8 cellular contexts compared by ENCODE assay signal in genomic region chr16:22007509-22008214, GRCh38. TPM values are rescaled to one million over a fixed set of nuclear protein-coding genes. Genes with fewer than 3 reads are reported as not detected.
A peak's percentile ranks its signal among the peaks of the same experiment; 100 is the strongest.
DNase-seq lines count a peak whose midpoint lies in the region; ATAC-seq, FAIRE-seq and TF ChIP-seq lines count a peak whose summit lies in the region.

TSS of gene MOSMO (plus strand) at chr16:22008111. CDS start at chr16:22008302, 191 bp downstream.

- peak within 1 kb of the TSS; percentile 73 for H3K4me2 ChIP-seq in endothelial cell of umbilical vein (ENCODE audit: insufficient read depth, low read length)

- peaks cover 20% of the 10 kb centered on the region for H3K4me1 ChIP-seq in endothelial cell of umbilical vein (ENCODE audit: control insufficient read depth, extremely low read depth, insufficient read depth, low read length)

- H3K27me3 ChIP-seq in GM06990 (replicated peaks; ENCODE audit: control insufficient read depth, insufficient read depth, low read length) (no peaks in the 10 kb centered on the region), endothelial cell of umbilical vein (ENCODE audit: control insufficient read depth in 2 of 2, insufficient read depth in 2 of 2, low read length in 2 of 2) (no peaks in the 10 kb centered on the region)

- H3K36me3 Mint-ChIP-seq in activated CD8-positive, alpha-beta memory T cell treated with anti-CD3 and anti-CD28 coated beads, Interleukin-2, amount 10 ng/mL, durations not matched to agents 7 days and 5 days, result no peaks in the 10 kb centered on the region

- peak within 1 kb of the TSS; percentile 81 for H3K9ac ChIP-seq in endothelial cell of umbilical vein (replicated peaks; ENCODE audit: extremely low read depth, insufficient read depth, low read length)

- DNase-seq in GM06990 (ENCODE audit: extremely low read depth, insufficient read length), result peak; percentile 71
- DNase-seq in NCI-H526 treated with DMSO at 0.1 percent for 48 hours (lab: John Stamatoyannopoulos, UW), result peak; percentile 38
- DNase-seq in activated CD8-positive, alpha-beta memory T cell treated with anti-CD3 and anti-CD28 coated beads, Interleukin-2, amount 10 ng/mL, durations not matched to agents 7 days and 5 days, result peak; percentile 73
- peak; percentile 72 for DNase-seq in endothelial cell of umbilical vein (ENCODE audit: low read depth, low spot score)
- peak; percentile 82 for DNase-seq in midbrain (lab: John Stamatoyannopoulos, UW)
- DNase-seq in stimulated activated CD8-positive, alpha-beta memory T cell treated with anti-CD3 and anti-CD28 coated beads, Interleukin-15, amount 100 ng/mL, for 4 hours (ENCODE audit: low read depth in 2 of 2), result peak; percentile 11 to 39
- no peak for DNase-seq in NCI-H2107 treated with DMSO at 0.1 percent for 48 hours (lab: John Stamatoyannopoulos, UW; ENCODE audit: unreplicated experiment)

- BruUV-seq in endothelial cell of umbilical vein (replicated peaks; lab: Mats Ljungman, UMichigan), result TSS peak; percentile 88

- H2AFZ ChIP-seq in endothelial cell of umbilical vein (ENCODE audit: low read depth, low read length), result peak within 1 kb of the TSS; percentile 33

- H3K9me1 ChIP-seq in endothelial cell of umbilical vein (replicated peaks; ENCODE audit: control insufficient read depth, extremely low read depth, insufficient read depth, low read length), result no peaks in the 10 kb centered on the region

- peak; percentile 82 for ATAC-seq in HG02588 (IDR thresholded peaks at IDR 0.05; ENCODE audit: unreplicated experiment)
- ATAC-seq in activated CD8-positive, alpha-beta memory T cell treated with anti-CD3 and anti-CD28 coated beads, Interleukin-2, amount 10 ng/mL, durations not matched to agents 7 days and 5 days, result peak; percentile 96

- H3K27me3 Mint-ChIP-seq in activated CD8-positive, alpha-beta memory T cell treated with anti-CD3 and anti-CD28 coated beads, Interleukin-2, amount 10 ng/mL, durations not matched to agents 7 days and 5 days, result no peaks in the 10 kb centered on the region

- no peaks in the 10 kb centered on the region for H3K9me3 Mint-ChIP-seq in activated CD8-positive, alpha-beta memory T cell treated with anti-CD3 and anti-CD28 coated beads, Interleukin-2, amount 10 ng/mL, durations not matched to agents 7 days and 5 days (ENCODE audit: low read depth)

- H3K79me2 ChIP-seq in endothelial cell of umbilical vein (ENCODE audit: control insufficient read depth, insufficient read depth, low read length), result peaks cover 45% of the 10 kb centered on the region

- intact Hi-C loops in endothelial cell of umbilical vein (cut with micrococcal nuclease), result loop anchor here (1.0 kb wide), 2 partner anchors 19 to 39 kb away; no protein-coding TSS in a partner anchor

- peaks cover 34% of the 10 kb centered on the region for H3K4me1 Mint-ChIP-seq in activated CD8-positive, alpha-beta memory T cell treated with anti-CD3 and anti-CD28 coated beads, Interleukin-2, amount 10 ng/mL, durations not matched to agents 7 days and 5 days

- peak; percentile 58 for TF ChIP-seq POLR2A in endothelial cell of umbilical vein (IDR thresholded peaks at IDR 0.05; ENCODE audit: low read depth, low read length)

- dilution Hi-C loops in endothelial cell of umbilical vein (cut with MboI; ENCODE audit: extremely low pct_ligation_motif_present, low sequenced_read_pairs), result no loop called here

- no peak for TF ChIP-seq CTCF in GM06990 (IDR thresholded peaks at IDR 0.05; ENCODE audit: insufficient read depth, low read length, poor library complexity, severe bottlenecking)
- TF ChIP-seq CTCF in endothelial cell of umbilical vein (IDR thresholded peaks at IDR 0.05; ENCODE audit: extremely low read depth in 1 of 2, insufficient read depth in 1 of 2, low read depth in 1 of 2, low read length in 2 of 2), result peak in 1 of 2 donors; percentile 9

- POLR2A ChIA-PET in endothelial cell of umbilical vein (lab: Charles Lee), result interaction anchor here (0.5 to 1.4 kb wide), 4 partner anchors 19 to 414 kb away, joined by 3 to 12 read pairs (median 4); no protein-coding TSS in a partner anchor

- peak within 1 kb of the TSS; percentile 85 for H3K4me3 Mint-ChIP-seq in activated CD8-positive, alpha-beta memory T cell treated with anti-CD3 and anti-CD28 coated beads, Interleukin-2, amount 10 ng/mL, durations not matched to agents 7 days and 5 days

- H3K9me3 ChIP-seq in endothelial cell of umbilical vein (replicated peaks; ENCODE audit: control insufficient read depth, insufficient read depth, low read length), result no peaks in the 10 kb centered on the region

- peak within 1 kb of the TSS; percentile 56 for H3K27ac ChIP-seq in endothelial cell of umbilical vein (ENCODE audit: insufficient read depth, low read depth, low read length)

- CTCF ChIA-PET in activated CD8-positive, alpha-beta memory T cell treated with anti-CD3 and anti-CD28 coated beads, Interleukin-2, amount 10 ng/mL, durations not matched to agents 7 days and 5 days (lab: Charles Lee), result interaction anchor here (0.7 to 16.4 kb wide), 6 partner anchors 16 to 289 kb away, joined by 3 to 296 read pairs (median 6); partner anchors contain the start of gene POLR3E
- CTCF ChIA-PET in endothelial cell of umbilical vein (lab: Charles Lee), result interaction anchor here (0.7 to 27.0 kb wide), 15 partner anchors 9 to 181 kb away, joined by 3 to 994 read pairs (median 5); no protein-coding TSS in a partner anchor

- peak within 1 kb of the TSS; percentile 81 for H3K27ac Mint-ChIP-seq in activated CD8-positive, alpha-beta memory T cell treated with anti-CD3 and anti-CD28 coated beads, Interleukin-2, amount 10 ng/mL, durations not matched to agents 7 days and 5 days

- FAIRE-seq in endothelial cell of umbilical vein (lab: Jason Lieb, UNC), result peak; percentile 68

- H3K4me3 ChIP-seq in GM06990 (replicated peaks; ENCODE audit: low read depth, low read length) (peak within 1 kb of the TSS; percentile 88), endothelial cell of umbilical vein (replicated peaks in 1 of 3; ENCODE audit: insufficient read depth in 1 of 3, low read depth in 1 of 3, low read length in 3 of 3) (peak within 1 kb of the TSS; percentile 63 to 86 (median 76))

- H4K20me1 ChIP-seq in endothelial cell of umbilical vein (replicated peaks; ENCODE audit: control insufficient read depth, extremely low read depth, insufficient read depth, low read length), result peaks cover 3% of the 10 kb centered on the region

- H3K36me3 ChIP-seq in GM06990 (ENCODE audit: control insufficient read depth, insufficient read depth, low read length), result no peaks in the 10 kb centered on the region
- H3K36me3 ChIP-seq in endothelial cell of umbilical vein (ENCODE audit: control insufficient read depth in 2 of 2, extremely low read depth in 1 of 2, insufficient read depth in 2 of 2, low read length in 2 of 2), result no peaks in the 10 kb centered on the region

TF ChIP-seq in endothelial cell of umbilical vein, 7 proteins besides CTCF, POLR2A, EP300 and RAD21:
- no peak for TF ChIP-seq FOS (IDR thresholded peaks at IDR 0.05; ENCODE audit: borderline replicate concordance, insufficient read depth, low read length)
- TF ChIP-seq POLR2AphosphoS5 (IDR thresholded peaks at IDR 0.05; ENCODE audit: insufficient read depth, low read depth, low read length), result peak; percentile 85

RNA-seq across cellular contexts. Expression of gene MOSMO, which starts in this region (rescaled TPM):
- 10 to 100 TPM; 10.2 to 12.6 TPM for total RNA-seq in activated CD8-positive, alpha-beta memory T cell treated with anti-CD3 and anti-CD28 coated beads, Interleukin-2, amount 10 ng/mL, durations not matched to agents 7 days and 5 days
- 22.0 and 23.2 TPM in 2 replicates for total RNA-seq in endothelial cell of umbilical vein
- 11.9 and 15.9 TPM in 2 replicates for polyA plus RNA-seq in endothelial cell of umbilical vein
- polyA plus RNA-seq in endothelial cell of umbilical vein (2011; cell fraction: cytosol; rRNA removed), result 11.9 and 13.4 TPM in 2 replicates
- 44.7 and 56.1 TPM in 2 replicates for polyA plus RNA-seq in endothelial cell of umbilical vein (2011; cell fraction: nucleus; rRNA removed)
- polyA plus RNA-seq in endothelial cell of umbilical vein (2012), result 26.3 and 39.4 TPM in 2 replicates
- polyA minus RNA-seq in endothelial cell of umbilical vein, result 13.9 and 17.7 TPM in 2 replicates
- 2.8 TPM for polyA minus RNA-seq in endothelial cell of umbilical vein (2011; cell fraction: cytosol; rRNA and poly(A)+ RNA removed)
- polyA minus RNA-seq in endothelial cell of umbilical vein (2011; cell fraction: nucleus; rRNA and poly(A)+ RNA removed), result 35.2 and 44.7 TPM in 2 replicates
